Comparison of ENCODE assay signal across 14 cellular contexts in the genomic region with DNA sequence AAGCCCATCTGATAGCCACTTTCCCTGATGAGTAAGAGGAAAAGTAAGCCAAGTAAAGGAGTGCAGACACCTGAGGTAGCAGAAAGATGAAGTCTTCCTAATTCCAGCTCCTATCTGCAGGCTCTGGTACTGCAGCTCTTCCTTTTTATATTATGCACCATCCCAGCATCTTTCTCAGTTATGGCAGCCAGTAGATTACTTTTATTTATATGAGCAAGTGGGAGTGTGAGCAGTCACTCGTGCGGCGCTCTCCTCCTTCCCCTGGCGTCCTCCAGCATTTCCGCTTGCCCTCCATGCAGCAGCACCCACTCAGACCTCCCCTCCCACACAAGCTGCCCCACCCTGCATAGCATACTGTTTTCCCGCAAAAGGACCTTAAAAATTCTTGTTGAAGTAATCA.
DNase-seq lines count a peak whose midpoint lies in the region; ATAC-seq, FAIRE-seq and TF ChIP-seq lines count a peak whose summit lies in the region.
"Had no signal": no experiment of that assay in that cellular context is flagged by ENCODE, and none has a peak within 500 bp of the region (broad histone marks: within the 10 kb centered on the region; RNA-seq: fewer than 3 reads in every experiment).

No MANE protein-coding gene starts in this region.

- TF ChIP-seq CTCF in BE2C (IDR thresholded peaks at IDR 0.05; ENCODE audit: low read depth, low read length) (peak; percentile 27; the same call in 1 of the 2 replicates), HFF-Myc (IDR thresholded peaks at IDR 0.05; ENCODE audit: low read depth, low read length, missing control alignments) (peak; percentile 40), WTC11 (IDR thresholded peaks at IDR 0.05) (peak; percentile 59), kidney (IDR thresholded peaks at IDR 0.05; ENCODE audit: borderline replicate concordance, extremely low read depth, insufficient read depth) (peak; percentile 19)

- peak; percentile 72 for ATAC-seq in WTC11
- ATAC-seq in left lobe of liver = no peak
- ATAC-seq: body of pancreas had no signal

- peaks cover 9% of the 10 kb centered on the region for H3K9me3 Mint-ChIP-seq in WTC11

- FAIRE-seq in kidney (lab: Jason Lieb, UNC) = no peak
- FAIRE-seq: D721Med, GM18507 had no signal

- H3K27me3 Mint-ChIP-seq in WTC11 (ENCODE audit: low read depth) = no peaks in the 10 kb centered on the region

- CTCF ChIA-PET in WTC11 (lab: Charles Lee) = interaction anchor here (0.7 to 1.6 kb wide), 7 partner anchors 8 to 1888 kb away, joined by 3 to 10 read pairs (median 3); no protein-coding TSS in a partner anchor

- intact Hi-C loops in kidney (cut with DNase I) = no loop called here

- H3K9me3 ChIP-seq in BE2C = no peaks in the 10 kb centered on the region
- no peaks in the 10 kb centered on the region for H3K9me3 ChIP-seq in kidney (ENCODE audit: control insufficient read depth in 1 of 2, low read length in 2 of 2)
- H3K9me3 ChIP-seq: body of pancreas had no signal

- H3K36me3 Mint-ChIP-seq in WTC11 = no peaks in the 10 kb centered on the region

- no peak overlapping the region for H3K4me3 Mint-ChIP-seq in WTC11
- H3K4me3 Mint-ChIP-seq: T-helper 1 cell treated with Interleukin-12 subunit alpha and Interleukin-12 subunit beta and Interleukin-4 antibody, amounts not matched to agents 30 μg/mL and 1 μg/mL, for 36 hours had no signal

- H3K4me1 Mint-ChIP-seq in WTC11 = peaks cover 9% of the 10 kb centered on the region

- no peak overlapping the region for H3K9ac ChIP-seq in kidney (ENCODE audit: low read length in 2 of 2)

- H3K4me1 ChIP-seq in BE2C (no peaks in the 10 kb centered on the region), kidney (ENCODE audit: control insufficient read depth in 1 of 2, insufficient read depth in 1 of 2, low read depth in 1 of 2, low read length in 2 of 2) (no peaks in the 10 kb centered on the region)
- H3K4me1 ChIP-seq: body of pancreas had no signal

- no peaks in the 10 kb centered on the region for H3K27me3 ChIP-seq in BE2C
- H3K27me3 ChIP-seq: body of pancreas had no signal

- no peak for DNase-seq in BE2C
- no peak for DNase-seq in HFF-Myc (ENCODE audit: extremely low read depth, low read depth)
- DNase-seq in WTC11 (ENCODE audit: low spot score) = no peak
- DNase-seq in kidney = no peak
- DNase-seq in left lobe of liver (ENCODE audit: low spot score) = no peak
- no peak for DNase-seq in effector CD8-positive, alpha-beta T cell (lab: John Stamatoyannopoulos, UW)
- no peak for DNase-seq in NCI-H446 (lab: John Stamatoyannopoulos, UW)
- no peak for DNase-seq in germinal center (ENCODE audit: low spot score)
- DNase-seq: body of pancreas, NCI-H524 treated with DMSO at 0.1 percent for 48 hours had no signal

- POLR2A ChIA-PET in WTC11 (lab: Charles Lee) = no interaction called here

- H3K27ac ChIP-seq in kidney (ENCODE audit: low read depth in 2 of 2, low read length in 2 of 2) = no peak overlapping the region
- H3K27ac ChIP-seq: body of pancreas had no signal

- H3K4me3 ChIP-seq in BE2C (ENCODE audit: low read depth, low read length) (no peak overlapping the region), HFF-Myc (replicated peaks; ENCODE audit: low read depth, low read length) (no peak overlapping the region), kidney (ENCODE audit: low read length in 2 of 2) (no peak overlapping the region)
- H3K4me3 ChIP-seq: body of pancreas, lung had no signal

- no peak overlapping the region for H3K27ac Mint-ChIP-seq in WTC11
- H3K27ac Mint-ChIP-seq: T-helper 1 cell treated with Interleukin-12 subunit alpha and Interleukin-12 subunit beta and Interleukin-4 antibody, amounts not matched to agents 30 μg/mL and 1 μg/mL, for 36 hours had no signal

- H3K36me3 ChIP-seq in BE2C = no peaks in the 10 kb centered on the region
- H3K36me3 ChIP-seq in kidney (ENCODE audit: control insufficient read depth in 1 of 2, insufficient read depth in 2 of 2, low read length in 2 of 2) = no peaks in the 10 kb centered on the region

TF ChIP-seq in WTC11, 78 proteins besides CTCF, POLR2A, EP300 and RAD21:
- TF ChIP-seq, protein P1, sequence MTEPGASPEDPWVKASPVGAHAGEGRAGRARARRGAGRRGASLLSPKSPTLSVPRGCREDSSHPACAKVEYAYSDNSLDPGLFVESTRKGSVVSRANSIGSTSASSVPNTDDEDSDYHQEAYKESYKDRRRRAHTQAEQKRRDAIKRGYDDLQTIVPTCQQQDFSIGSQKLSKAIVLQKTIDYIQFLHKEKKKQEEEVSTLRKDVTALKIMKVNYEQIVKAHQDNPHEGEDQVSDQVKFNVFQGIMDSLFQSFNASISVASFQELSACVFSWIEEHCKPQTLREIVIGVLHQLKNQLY (CRISPR knock-in tag; IDR thresholded peaks at IDR 0.05) = no peak
- TF ChIP-seq, protein P2, sequence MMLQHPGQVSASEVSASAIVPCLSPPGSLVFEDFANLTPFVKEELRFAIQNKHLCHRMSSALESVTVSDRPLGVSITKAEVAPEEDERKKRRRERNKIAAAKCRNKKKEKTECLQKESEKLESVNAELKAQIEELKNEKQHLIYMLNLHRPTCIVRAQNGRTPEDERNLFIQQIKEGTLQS (CRISPR knock-in tag; conservative IDR thresholded peaks at IDR 0.05) = no peak
- TF ChIP-seq ZBTB21 (CRISPR knock-in tag; IDR thresholded peaks at IDR 0.05; ENCODE audit: borderline replicate concordance) (no peak), ZNF416 (CRISPR knock-in tag; IDR thresholded peaks at IDR 0.05) (no peak), SOX15 (CRISPR knock-in tag; IDR thresholded peaks at IDR 0.05) (no peak), PRRX2 (CRISPR knock-in tag; IDR thresholded peaks at IDR 0.05) (no peak), IRF2 (CRISPR knock-in tag; IDR thresholded peaks at IDR 0.05; ENCODE audit: borderline replicate concordance, low read depth) (no peak), SP1 (CRISPR knock-in tag; conservative IDR thresholded peaks at IDR 0.05) (no peak), CREM (CRISPR knock-in tag; IDR thresholded peaks at IDR 0.05) (no peak)
- TF ChIP-seq, protein P3, sequence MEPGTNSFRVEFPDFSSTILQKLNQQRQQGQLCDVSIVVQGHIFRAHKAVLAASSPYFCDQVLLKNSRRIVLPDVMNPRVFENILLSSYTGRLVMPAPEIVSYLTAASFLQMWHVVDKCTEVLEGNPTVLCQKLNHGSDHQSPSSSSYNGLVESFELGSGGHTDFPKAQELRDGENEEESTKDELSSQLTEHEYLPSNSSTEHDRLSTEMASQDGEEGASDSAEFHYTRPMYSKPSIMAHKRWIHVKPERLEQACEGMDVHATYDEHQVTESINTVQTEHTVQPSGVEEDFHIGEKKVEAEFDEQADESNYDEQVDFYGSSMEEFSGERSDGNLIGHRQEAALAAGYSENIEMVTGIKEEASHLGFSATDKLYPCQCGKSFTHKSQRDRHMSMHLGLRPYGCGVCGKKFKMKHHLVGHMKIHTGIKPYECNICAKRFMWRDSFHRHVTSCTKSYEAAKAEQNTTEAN (CRISPR knock-in tag; IDR thresholded peaks at IDR 0.05) = no peak
- TF ChIP-seq, protein P4, sequence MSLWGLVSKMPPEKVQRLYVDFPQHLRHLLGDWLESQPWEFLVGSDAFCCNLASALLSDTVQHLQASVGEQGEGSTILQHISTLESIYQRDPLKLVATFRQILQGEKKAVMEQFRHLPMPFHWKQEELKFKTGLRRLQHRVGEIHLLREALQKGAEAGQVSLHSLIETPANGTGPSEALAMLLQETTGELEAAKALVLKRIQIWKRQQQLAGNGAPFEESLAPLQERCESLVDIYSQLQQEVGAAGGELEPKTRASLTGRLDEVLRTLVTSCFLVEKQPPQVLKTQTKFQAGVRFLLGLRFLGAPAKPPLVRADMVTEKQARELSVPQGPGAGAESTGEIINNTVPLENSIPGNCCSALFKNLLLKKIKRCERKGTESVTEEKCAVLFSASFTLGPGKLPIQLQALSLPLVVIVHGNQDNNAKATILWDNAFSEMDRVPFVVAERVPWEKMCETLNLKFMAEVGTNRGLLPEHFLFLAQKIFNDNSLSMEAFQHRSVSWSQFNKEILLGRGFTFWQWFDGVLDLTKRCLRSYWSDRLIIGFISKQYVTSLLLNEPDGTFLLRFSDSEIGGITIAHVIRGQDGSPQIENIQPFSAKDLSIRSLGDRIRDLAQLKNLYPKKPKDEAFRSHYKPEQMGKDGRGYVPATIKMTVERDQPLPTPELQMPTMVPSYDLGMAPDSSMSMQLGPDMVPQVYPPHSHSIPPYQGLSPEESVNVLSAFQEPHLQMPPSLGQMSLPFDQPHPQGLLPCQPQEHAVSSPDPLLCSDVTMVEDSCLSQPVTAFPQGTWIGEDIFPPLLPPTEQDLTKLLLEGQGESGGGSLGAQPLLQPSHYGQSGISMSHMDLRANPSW (CRISPR knock-in tag; conservative IDR thresholded peaks at IDR 0.05; ENCODE audit: low read depth) = no peak
